Comparison of ENCODE assay signal across 14 cellular contexts in the genomic region with DNA sequence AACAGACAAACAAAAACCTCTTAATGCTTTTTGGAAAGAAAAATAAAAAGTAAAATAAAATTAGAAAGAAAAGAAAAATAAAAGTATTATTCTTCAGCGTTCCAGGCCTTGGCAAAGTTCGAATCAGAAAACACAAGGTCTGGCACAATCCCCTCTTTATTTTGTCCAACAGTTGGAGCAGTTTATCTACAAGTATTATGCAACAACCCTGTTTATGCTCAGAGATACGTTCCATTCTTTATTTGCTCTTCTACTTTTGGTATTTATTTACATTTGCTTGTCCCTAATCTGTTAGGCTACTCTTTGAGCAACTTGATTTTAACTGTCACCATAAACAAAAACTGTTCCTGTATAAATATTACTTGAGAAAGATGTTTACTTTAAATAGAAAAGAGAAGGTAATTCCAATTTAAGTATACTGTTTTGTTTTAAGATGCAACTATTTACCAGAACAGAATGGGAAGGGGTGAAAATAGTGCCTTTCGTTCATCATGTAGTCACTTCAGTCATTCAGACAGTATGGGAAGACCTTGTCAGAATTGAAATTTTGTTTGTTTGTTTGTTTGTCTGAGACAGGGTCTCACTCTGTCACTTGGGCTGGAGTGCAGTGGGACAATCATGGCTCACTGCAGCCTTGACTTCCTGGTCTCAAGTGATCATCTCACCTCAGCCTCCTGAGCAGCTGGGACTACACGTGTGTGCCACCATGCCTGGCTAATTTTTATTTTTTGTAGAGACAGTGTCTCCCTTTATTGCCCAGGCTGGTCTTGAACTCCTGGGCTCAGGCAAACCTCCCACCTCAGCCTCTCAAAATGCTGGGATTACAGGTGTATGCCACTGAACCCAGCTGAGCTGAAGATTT. TPM values are rescaled to one million over a fixed set of nuclear protein-coding genes. Genes with fewer than 3 reads are reported as not detected.
DNase-seq lines count a peak whose midpoint lies in the region; ATAC-seq, FAIRE-seq and TF ChIP-seq lines count a peak whose summit lies in the region.
"Had no signal": no experiment of that assay in that cellular context is flagged by ENCODE, and none has a peak within 500 bp of the region (broad histone marks: within the 10 kb centered on the region; RNA-seq: fewer than 3 reads in every experiment).

No MANE protein-coding gene starts in this region.

- peaks cover 57 to 70% of the 10 kb centered on the region in 2 donors for H3K36me3 ChIP-seq in kidney (ENCODE audit: control insufficient read depth in 1 of 2, insufficient read depth in 2 of 2, low read length in 2 of 2)
- H3K36me3 ChIP-seq in rectal smooth muscle tissue (ENCODE audit: control insufficient read depth, insufficient read depth, low read length): peaks cover 25% of the 10 kb centered on the region
- H3K36me3 ChIP-seq in aorta (ENCODE audit: control insufficient read depth in 1 of 2, insufficient read depth in 2 of 2, low read length in 1 of 2): peaks cover 2 to 4% of the 10 kb centered on the region in 2 donors

- H3K9me3 ChIP-seq in kidney (ENCODE audit: control insufficient read depth in 1 of 2, low read length in 2 of 2) (no peaks in the 10 kb centered on the region), aorta (ENCODE audit: control insufficient read depth, low read length) (no peaks in the 10 kb centered on the region)

- no peak for TF ChIP-seq CTCF in kidney (IDR thresholded peaks at IDR 0.05; ENCODE audit: borderline replicate concordance, extremely low read depth, insufficient read depth)

- peaks cover 6 to 19% of the 10 kb centered on the region in 2 donors for H3K4me1 ChIP-seq in kidney (ENCODE audit: control insufficient read depth in 1 of 2, insufficient read depth in 1 of 2, low read depth in 1 of 2, low read length in 2 of 2)
- peaks cover 14% of the 10 kb centered on the region for H3K4me1 ChIP-seq in rectal smooth muscle tissue (ENCODE audit: control insufficient read depth, insufficient read depth, low read length)
- peaks cover 0 to 4% of the 10 kb centered on the region in 2 donors for H3K4me1 ChIP-seq in aorta (ENCODE audit: control insufficient read depth in 1 of 2, insufficient read depth in 2 of 2, low read length in 2 of 2)

- FAIRE-seq in kidney (lab: Jason Lieb, UNC): no peak

- H3K9ac ChIP-seq in kidney (ENCODE audit: low read length in 2 of 2): no peak overlapping the region
- no peak overlapping the region for H3K9ac ChIP-seq in rectal smooth muscle tissue (ENCODE audit: low read length)

- H3K4me3 ChIP-seq in kidney (ENCODE audit: low read length in 2 of 2) (peak overlapping the region; percentile 16 to 99), rectal smooth muscle tissue (ENCODE audit: low read length) (peak overlapping the region; percentile 24), aorta (ENCODE audit: low read length in 2 of 2) (no peak overlapping the region)

- intact Hi-C loops in kidney (cut with DNase I): no loop called here
- intact Hi-C loops in aorta (cut with DNase I): no loop called here

- DNase-seq in DMS53 (lab: John Stamatoyannopoulos, UW) (peak; percentile 56), DMS53 treated with DMSO at 0.1 percent for 48 hours (lab: John Stamatoyannopoulos, UW; ENCODE audit: unreplicated experiment) (no peak), kidney (peak; percentile 16), aorta (no peak), activated gamma-delta T cell (lab: John Stamatoyannopoulos, UW) (no peak)
- no peak for DNase-seq in activated CD8-positive, alpha-beta memory T cell treated with anti-CD3 and anti-CD28 coated beads, Interleukin-2, amount 50 U/mL, for 4 hours
- DNase-seq in stimulated activated CD4-positive, alpha-beta T cell treated with anti-CD3 and anti-CD28 coated beads, Interleukin-15, amount 100 ng/mL, for 24 hours: no peak
- DNase-seq: 8988T; H7; NCI-H1092; stimulated activated CD4-positive, alpha-beta T cell treated with anti-CD3 and anti-CD28 coated beads, Interleukin-1b, Interleukin-23, amount 100 ng/mL, for 48 hours had no signal

- H3K27ac ChIP-seq in kidney (ENCODE audit: low read depth in 2 of 2, low read length in 2 of 2): peak overlapping the region; percentile 44 to 57
- no peak overlapping the region for H3K27ac ChIP-seq in rectal smooth muscle tissue (ENCODE audit: low read depth, low read length)
- peak overlapping the region; percentile 22 to 57 for H3K27ac ChIP-seq in aorta (ENCODE audit: low read depth in 1 of 2, low read length in 2 of 2)

- H3K27me3 ChIP-seq in rectal smooth muscle tissue (ENCODE audit: control insufficient read depth, insufficient read depth, low read length) (no peaks in the 10 kb centered on the region), aorta (ENCODE audit: control insufficient read depth in 1 of 2, insufficient read depth in 2 of 2, low read length in 1 of 2) (no peaks in the 10 kb centered on the region)

- ATAC-seq in aorta (ENCODE audit: low FRiP score): no peak

- WGBS in aorta, 2 donors: 14% methylated on average over 5 of the region's 5 CpGs

RNA-seq across cellular contexts. Expression of gene PDK4, which starts 5.7 kb away (rescaled TPM):
- total RNA-seq in kidney (45.0 TPM), aorta (100 to 1,000 TPM in 1 of 2 donors, 10 to 100 TPM in 1; 34.1 to 294 TPM)
- polyA plus RNA-seq in kidney (ENCODE audit: insufficient read depth, low read depth, low replicate concordance) (106 TPM), aorta (100 to 1,000 TPM; 108 to 126 TPM)
- total RNA-seq: activated T-helper 1 cell treated with anti-CD3 and anti-CD28 coated beads, Interleukin-12 subunit alpha, Interleukin-12 subunit beta, Interleukin-2, Interleukin-4 antibody, amounts not matched to agents 30 ng/mL and 10 ng/mL and 1 ng/mL, durations not matched to agents 14 hours and 24 hours and 36 hours; T-helper 1 cell treated with Interleukin-12 subunit alpha and Interleukin-12 subunit beta and Interleukin-4 antibody, amounts not matched to agents 30 ng/mL and 1 ng/mL, for 36 hours had no signal

Comparison
In these comparisons a context has a peak if more than half of its experiments do, and no peak if none do; other contexts are left out.
1. DNase-seq: peak in DMS53 (single experiment) and kidney (single experiment); none in DMS53 treated with DMSO at 0.1 percent for 48 hours (single experiment), aorta (0 of 2), activated CD8-positive, alpha-beta memory T cell treated with anti-CD3 and anti-CD28 coated beads, Interleukin-2, amount 50 U/mL, for 4 hours (single experiment), stimulated activated CD4-positive, alpha-beta T cell treated with anti-CD3 and anti-CD28 coated beads, Interleukin-15, amount 100 ng/mL, for 24 hours (single experiment) and activated gamma-delta T cell (single experiment).
2. H3K4me3 ChIP-seq: peak in kidney (2 of 2) and rectal smooth muscle tissue (single experiment); none in aorta (0 of 2).